In genomic region chr1:243748706-243749283, GRCh38 we compare ENCODE assay signal across 8 cellular contexts.
DNase-seq lines count a peak whose midpoint lies in the region; ATAC-seq, FAIRE-seq and TF ChIP-seq lines count a peak whose summit lies in the region.

No MANE protein-coding gene starts in this region.

- H3K4me3 Mint-ChIP-seq in memory B cell, result no peak overlapping the region

- H3K4me2 ChIP-seq in MM.1S (ENCODE audit: low read depth, low read length), result no peak overlapping the region

- H3K4me3 ChIP-seq in MM.1S (ENCODE audit: low read length), result no peak overlapping the region

- no peak overlapping the region for H3K9ac ChIP-seq in MM.1S (ENCODE audit: low read length)

- FAIRE-seq in GM12891 (lab: Jason Lieb, UNC) (peak; percentile 97), RCC 7860 (lab: Jason Lieb, UNC) (peak; percentile 90)

- no peaks in the 10 kb centered on the region for H4K20me1 ChIP-seq in MM.1S (ENCODE audit: insufficient read depth, low read length)

- no peaks in the 10 kb centered on the region for H3K9me2 ChIP-seq in MM.1S (replicated peaks; ENCODE audit: insufficient read depth, low read length)

- no peaks in the 10 kb centered on the region for H3K4me1 ChIP-seq in MM.1S (ENCODE audit: low read length)

- peak; percentile 82 for ATAC-seq in HG02571 (IDR thresholded peaks at IDR 0.05; ENCODE audit: unreplicated experiment)
- ATAC-seq in memory B cell (ENCODE audit: low read depth), result peak; percentile 92

- TF ChIP-seq CTCF in AG09319 (IDR thresholded peaks at IDR 0.05; ENCODE audit: low read depth, low read length), result peak; percentile 70
- peak; percentile 84 for TF ChIP-seq CTCF in MM.1S (IDR thresholded peaks at IDR 0.05; ENCODE audit: low read length)

- H3F3A ChIP-seq in MM.1S (ENCODE audit: insufficient read depth, low read length), result no peaks in the 10 kb centered on the region

- H3K27me3 Mint-ChIP-seq in memory B cell, result no peaks in the 10 kb centered on the region

- no peaks in the 10 kb centered on the region for H3K9me3 Mint-ChIP-seq in memory B cell

- H3K27ac ChIP-seq in MM.1S (ENCODE audit: low read length), result no peak overlapping the region

- no peaks in the 10 kb centered on the region for H3K27me3 ChIP-seq in MM.1S (replicated peaks; ENCODE audit: insufficient read depth, low read length)

- H3K4me1 Mint-ChIP-seq in memory B cell, result peaks cover 12% of the 10 kb centered on the region

- H3K36me3 ChIP-seq in MM.1S (replicated peaks; ENCODE audit: insufficient read depth, low read length), result no peaks in the 10 kb centered on the region

- peak overlapping the region; percentile 73 for H3K27ac Mint-ChIP-seq in memory B cell

- no peak overlapping the region for H2AFZ ChIP-seq in MM.1S (ENCODE audit: low read length)

- H3K36me3 Mint-ChIP-seq in memory B cell, result peaks cover 5% of the 10 kb centered on the region

- H3K79me2 ChIP-seq in MM.1S (ENCODE audit: low read length), result no peaks in the 10 kb centered on the region

- DNase-seq in AG09319 (ENCODE audit: extremely low read depth, low read depth) (peak; percentile 55), GM12891 (ENCODE audit: insufficient read length, low spot score) (peak; percentile 34), MM.1S (peak; percentile 85), RCC 7860 (ENCODE audit: low spot score) (peak; percentile 61), dermis microvascular lymphatic vessel endothelial cell (ENCODE audit: low read depth in 2 of 2) (peak; percentile 72 to 86), memory B cell (ENCODE audit: low spot score in 2 of 2) (peak in 1 of 2 donors; percentile 45)
- DNase-seq in activated naive CD4-positive, alpha-beta T cell treated with anti-CD3 and anti-CD28 coated beads, Interleukin-2, amount 50 U/mL, for 16 hours, result no peak

- H3K9me3 ChIP-seq in MM.1S (replicated peaks; ENCODE audit: insufficient read depth, low read length), result no peaks in the 10 kb centered on the region

- TF ChIP-seq POLR2A in GM12891 (IDR thresholded peaks at IDR 0.05; ENCODE audit: low read depth, low read length), result no peak

TF ChIP-seq in GM12891, 5 proteins besides CTCF, POLR2A, EP300 and RAD21:
- TF ChIP-seq PAX5 (IDR thresholded peaks at IDR 0.05; ENCODE audit: insufficient read depth, low read length, severe bottlenecking) (no peak), TAF1 (IDR thresholded peaks at IDR 0.05; ENCODE audit: low read depth, low read length) (no peak), POU2F2 (IDR thresholded peaks at IDR 0.05; ENCODE audit: low read depth, low read length) (no peak), POLR2AphosphoS5 (IDR thresholded peaks at IDR 0.05; ENCODE audit: low read depth, low read length) (no peak), SPI1 (IDR thresholded peaks at IDR 0.05; ENCODE audit: low read depth, low read length) (no peak)
TF ChIP-seq in GM12891: peak in this region for 0.
